Comparison of ENCODE assay signal across 16 cellular contexts in genomic region chrX:150199803-150200202, GRCh38.
"Had no signal": no experiment of that assay in that cellular context is flagged by ENCODE, and none has a peak within 500 bp of the region (broad histone marks: within the 10 kb centered on the region; RNA-seq: fewer than 3 reads in every experiment).

No MANE protein-coding gene starts in this region.

- H3K4me3 ChIP-seq: colonic mucosa, heart right ventricle, ovary, upper lobe of right lung had no signal

- DNase-seq: activated CD4-positive, alpha-beta T cell treated with anti-CD3 and anti-CD28 coated beads for 48 hours; activated CD8-positive, alpha-beta memory T cell treated with anti-CD3 and anti-CD28 coated beads, Interleukin-2, amount 50 U/mL, for 48 hours; activated CD8-positive, alpha-beta T cell treated with anti-CD3 and anti-CD28 coated beads, Interleukin-2, amount 10 ng/mL, durations not matched to agents 7 days and 5 days; colonic mucosa; effector CD4-positive, alpha-beta T cell; foreskin melanocyte; heart right ventricle; left ventricle myocardium superior; mesendoderm; ovary; stimulated activated CD4-positive, alpha-beta T cell treated with anti-CD3 and anti-CD28 coated beads, Interleukin-4, amount 100 ng/mL, for 1 hour; stimulated activated CD8-positive, alpha-beta memory T cell treated with anti-CD3 and anti-CD28 coated beads, Interleukin-4, amount 100 ng/mL, for 48 hours; upper lobe of right lung had no signal

- H3K36me3 ChIP-seq: colonic mucosa, heart right ventricle, ovary, upper lobe of right lung had no signal

- H3K9me3 ChIP-seq: colonic mucosa, heart right ventricle, ovary, upper lobe of right lung had no signal

- FAIRE-seq: endothelial cell of umbilical vein, keratinocyte had no signal

- H3K4me1 ChIP-seq: colonic mucosa, upper lobe of right lung had no signal

- ATAC-seq: activated CD8-positive, alpha-beta T cell treated with anti-CD3 and anti-CD28 coated beads, Interleukin-2, amount 10 ng/mL, durations not matched to agents 7 days and 5 days; left ventricle myocardium superior; upper lobe of right lung; WTC11 had no signal

- H3K27ac ChIP-seq: colonic mucosa, heart right ventricle, ovary, upper lobe of right lung had no signal
